Comparison of ENCODE assay signal across 26 cellular contexts in the genomic region with DNA sequence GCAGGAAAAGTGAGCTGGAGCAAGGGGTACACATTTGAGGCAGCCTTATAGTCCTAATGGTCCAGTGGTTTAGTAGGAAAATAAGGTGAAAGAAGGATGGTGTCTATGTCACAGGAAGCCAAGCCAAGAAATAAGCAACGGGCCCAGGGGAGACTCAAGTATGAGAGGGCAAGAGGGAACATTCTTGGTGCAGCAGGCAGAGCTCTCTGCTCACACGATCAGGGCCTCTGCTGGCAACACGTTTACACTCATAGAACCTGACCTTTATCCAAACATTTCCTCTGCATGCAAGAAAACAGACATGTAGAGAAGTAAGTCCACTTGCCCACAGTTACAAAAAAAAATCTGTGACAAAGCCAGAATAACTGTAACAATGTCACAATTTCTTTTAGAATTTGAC. TPM values are rescaled to one million over a fixed set of nuclear protein-coding genes. Genes with fewer than 3 reads are reported as not detected.
A peak's percentile ranks its signal among the peaks of the same experiment; 100 is the strongest.
DNase-seq lines count a peak whose midpoint lies in the region; ATAC-seq and TF ChIP-seq lines count a peak whose summit lies in the region.
"Had no signal": no experiment of that assay in that cellular context is flagged by ENCODE, and none has a peak within 500 bp of the region (broad histone marks: within the 10 kb centered on the region; RNA-seq: fewer than 3 reads in every experiment).

No MANE protein-coding gene starts in this region.

- H3K4me3 ChIP-seq in left lung, result no peak overlapping the region
- no peak overlapping the region for H3K4me3 ChIP-seq in skeletal muscle cell (ENCODE audit: low read depth, low read length)
- H3K4me3 ChIP-seq: SK-N-MC had no signal

- H3K4me3 Mint-ChIP-seq in activated CD8-positive, alpha-beta memory T cell treated with anti-CD3 and anti-CD28 coated beads, Interleukin-2, amount 10 ng/mL, durations not matched to agents 7 days and 5 days, result no peak overlapping the region

- CTCF ChIA-PET in activated CD8-positive, alpha-beta memory T cell treated with anti-CD3 and anti-CD28 coated beads, Interleukin-2, amount 10 ng/mL, durations not matched to agents 7 days and 5 days (lab: Charles Lee), result no interaction called here

- no peak overlapping the region for H3K27ac ChIP-seq in left lung
- H3K27ac ChIP-seq: KMS-11, RWPE1, SK-N-MC had no signal

- no peaks in the 10 kb centered on the region for H3K36me3 ChIP-seq in left lung
- H3K36me3 ChIP-seq: BE2C had no signal

- H3K27me3 ChIP-seq in left lung, result no peaks in the 10 kb centered on the region
- H3K27me3 ChIP-seq: BE2C had no signal

- no peaks in the 10 kb centered on the region for H3K9me3 ChIP-seq in left lung
- H3K9me3 ChIP-seq: BE2C had no signal

- H3K4me1 Mint-ChIP-seq in activated CD8-positive, alpha-beta memory T cell treated with anti-CD3 and anti-CD28 coated beads, Interleukin-2, amount 10 ng/mL, durations not matched to agents 7 days and 5 days, result no peaks in the 10 kb centered on the region

- no peaks in the 10 kb centered on the region for H3K36me3 Mint-ChIP-seq in activated CD8-positive, alpha-beta memory T cell treated with anti-CD3 and anti-CD28 coated beads, Interleukin-2, amount 10 ng/mL, durations not matched to agents 7 days and 5 days

- no peak overlapping the region for H3K27ac Mint-ChIP-seq in activated CD8-positive, alpha-beta memory T cell treated with anti-CD3 and anti-CD28 coated beads, Interleukin-2, amount 10 ng/mL, durations not matched to agents 7 days and 5 days

- ATAC-seq in Right ventricle myocardium superior (ENCODE audit: poor library complexity) (peak; percentile 29), left ventricle myocardium superior (no peak), left lung (peak; percentile 23)
- ATAC-seq in activated CD8-positive, alpha-beta memory T cell treated with anti-CD3 and anti-CD28 coated beads, Interleukin-2, amount 10 ng/mL, durations not matched to agents 7 days and 5 days, result no peak
- ATAC-seq: HCT116 had no signal

- intact Hi-C loops in Right ventricle myocardium superior (cut with DNase I), result no loop called here
- intact Hi-C loops in left ventricle myocardium superior (cut with micrococcal nuclease), result no loop called here
- intact Hi-C loops in left lung (cut with DNase I), result no loop called here

- no peaks in the 10 kb centered on the region for H3K9me3 Mint-ChIP-seq in activated CD8-positive, alpha-beta memory T cell treated with anti-CD3 and anti-CD28 coated beads, Interleukin-2, amount 10 ng/mL, durations not matched to agents 7 days and 5 days (ENCODE audit: low read depth)

- no peak for TF ChIP-seq CTCF in left lung (IDR thresholded peaks at IDR 0.05)

- no peaks in the 10 kb centered on the region for H3K27me3 Mint-ChIP-seq in activated CD8-positive, alpha-beta memory T cell treated with anti-CD3 and anti-CD28 coated beads, Interleukin-2, amount 10 ng/mL, durations not matched to agents 7 days and 5 days

- DNase-seq in Right ventricle myocardium superior (no peak), left ventricle myocardium superior (no peak), left lung (no peak), skeletal muscle cell (ENCODE audit: low read depth) (peak; percentile 19), NCI-H146 treated with DMSO at 0.1 percent for 48 hours (lab: John Stamatoyannopoulos, UW; ENCODE audit: unreplicated experiment) (no peak)
- DNase-seq in activated T-cell treated with anti-CD3 and anti-CD28 coated beads, Interleukin-2, amount 50 U/mL, for 48 hours, result no peak
- no peak for DNase-seq in stimulated activated CD4-positive, alpha-beta T cell treated with anti-CD3 and anti-CD28 coated beads, Interleukin-2, amount 100 ng/mL, for 24 hours
- no peak for DNase-seq in activated CD8-positive, alpha-beta memory T cell treated with anti-CD3 and anti-CD28 coated beads, Interleukin-2, amount 10 ng/mL, durations not matched to agents 7 days and 5 days
- DNase-seq: 8988T, ACHN, BE2C, DMS53, GOT3, MM.1S, NCI-H1694 treated with DMSO at 0.1 percent for 48 hours, NCI-H2081, NCI-H2227 treated with DMSO at 0.1 percent for 48 hours, NCI-H526 treated with DMSO at 0.1 percent for 48 hours, SIG-M5 had no signal

- H3K4me1 ChIP-seq in left lung, result peaks cover 4 to 5% of the 10 kb centered on the region in 2 donors
- H3K4me1 ChIP-seq: BE2C had no signal

RNA-seq across cellular contexts. Expression of a gene that starts 32.6 kb away (rescaled TPM):
- total RNA-seq in Right ventricle myocardium superior, result not detected
- not detected for total RNA-seq in left ventricle myocardium superior
- not detected for total RNA-seq in left lung
- total RNA-seq in activated CD8-positive, alpha-beta memory T cell treated with anti-CD3 and anti-CD28 coated beads, Interleukin-2, amount 10 ng/mL, durations not matched to agents 7 days and 5 days, result not detected
- total RNA-seq: Daoy, G401, NCI-H460 had no signal

Comparison
In these comparisons a context has a peak if more than half of its experiments do, and no peak if none do; other contexts are left out.
1. ATAC-seq: peak in Right ventricle myocardium superior (single experiment) and left lung (single experiment); none in left ventricle myocardium superior (single experiment) and activated CD8-positive, alpha-beta memory T cell treated with anti-CD3 and anti-CD28 coated beads, Interleukin-2, amount 10 ng/mL, durations not matched to agents 7 days and 5 days (single experiment).